In the genomic region with DNA sequence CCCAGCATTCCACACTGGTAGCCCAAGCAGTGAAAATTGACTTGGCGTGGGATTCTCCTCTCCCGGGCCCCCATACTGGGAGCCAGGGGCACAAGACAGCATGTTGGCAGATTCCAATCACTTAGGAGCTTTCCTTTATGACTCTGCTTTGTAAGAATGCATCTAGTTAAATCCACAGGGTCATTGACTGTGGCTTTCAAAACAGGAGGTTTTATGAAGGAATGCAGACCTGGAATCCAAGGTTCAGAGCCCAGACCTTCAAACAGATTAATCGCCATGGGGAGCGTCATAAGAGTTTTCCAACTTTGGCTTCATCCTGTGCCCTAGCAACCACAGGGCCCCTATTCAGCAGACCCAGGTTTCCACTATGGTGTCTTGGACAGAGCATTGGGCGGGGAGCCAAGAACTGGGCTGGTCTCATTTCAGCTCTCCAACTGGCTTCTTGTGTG, we compare ENCODE assay signal across 17 cellular contexts.
DNase-seq lines count a peak whose midpoint lies in the region; ATAC-seq and TF ChIP-seq lines count a peak whose summit lies in the region.
"Had no signal": no experiment of that assay in that cellular context is flagged by ENCODE, and none has a peak within 500 bp of the region (broad histone marks: within the 10 kb centered on the region; RNA-seq: fewer than 3 reads in every experiment).

No MANE protein-coding gene starts in this region.

- no peak for TF ChIP-seq CTCF in Panc1 (IDR thresholded peaks at IDR 0.05)

- no peaks in the 10 kb centered on the region for H3K36me3 Mint-ChIP-seq in T-cell

- H3K36me3 ChIP-seq in Panc1 (ENCODE audit: control insufficient read depth, insufficient read depth, low read length) (no peaks in the 10 kb centered on the region; the same call in 1 of the 2 replicates), neuron (ENCODE audit: insufficient read depth, low read length) (no peaks in the 10 kb centered on the region)

- POLR2A ChIA-PET in Panc1 (lab: Charles Lee): no interaction called here
- POLR2A ChIA-PET in T-cell (lab: Charles Lee): no interaction called here

- H3K27ac ChIP-seq in Panc1 (ENCODE audit: low read length): no peak overlapping the region

- H3K4me3 ChIP-seq in Panc1 (ENCODE audit: low read depth in 2 of 2, low read length in 2 of 2) (no peak overlapping the region), neuron (ENCODE audit: low read length) (no peak overlapping the region)

- in situ Hi-C loops in Panc1 (cut with HindIII; ENCODE audit: low pct_unique_long_range_greater_than_20kb, low sequenced_read_pairs): no loop called here

- H3K9me3 ChIP-seq in Panc1 (ENCODE audit: control insufficient read depth, insufficient read depth, low read depth, low read length) (no peaks in the 10 kb centered on the region), neuron (ENCODE audit: low read length) (peaks cover 2% of the 10 kb centered on the region)

- H3K4me1 ChIP-seq in Panc1 (ENCODE audit: control insufficient read depth, insufficient read depth, low read length) (no peaks in the 10 kb centered on the region), neuron (ENCODE audit: insufficient read depth, low read length) (peaks cover 15% of the 10 kb centered on the region)

- ATAC-seq in Panc1 (peak; percentile 48; the same call in 1 of the 2 replicates), GM21619 (IDR thresholded peaks at IDR 0.05; ENCODE audit: unreplicated experiment) (no peak), T-cell (replicated peaks in 1 of 4) (no peak)
- ATAC-seq: Right ventricle myocardium inferior had no signal

- no peaks in the 10 kb centered on the region for H3K27me3 ChIP-seq in Panc1 (ENCODE audit: control insufficient read depth, insufficient read depth, low read length)
- no peaks in the 10 kb centered on the region for H3K27me3 ChIP-seq in neuron (ENCODE audit: insufficient read depth, low read length)

- BruUV-seq in Panc1 (replicated peaks; lab: Mats Ljungman, UMichigan): no TSS peak

- intact Hi-C loops in Panc1 (cut with micrococcal nuclease; ENCODE audit: unreplicated experiment): no loop called here

- peaks cover 0 to 2% of the 10 kb centered on the region in 2 donors for H3K27me3 Mint-ChIP-seq in T-cell

- H3K9me3 Mint-ChIP-seq in T-cell: peaks cover 0 to 2% (median 0%) of the 10 kb centered on the region in 3 donors
- H3K9me3 Mint-ChIP-seq: T-helper 1 cell treated with Interleukin-12 subunit alpha and Interleukin-12 subunit beta and Interleukin-4 antibody, amounts not matched to agents 30 μg/mL and 1 μg/mL, for 36 hours had no signal

- peak overlapping the region; percentile 23 for H2AFZ ChIP-seq in neuron (ENCODE audit: low read depth, low read length)

- DNase-seq in DMS79 (lab: John Stamatoyannopoulos, UW): peak; percentile 56
- no peak for DNase-seq in Panc1 (ENCODE audit: low read depth, low spot score)
- peak; percentile 49 for DNase-seq in globus pallidus (ENCODE audit: low spot score)
- DNase-seq in mucosa of gallbladder (ENCODE audit: low spot score): no peak
- DNase-seq in activated CD4-positive, alpha-beta T cell treated with anti-CD3 and anti-CD28 coated beads for 1 hour: no peak
- no peak for DNase-seq in T-cell
- DNase-seq: activated CD4-positive, CD25-positive, alpha-beta regulatory T cell; cortex of kidney; HFFc6; MM.1S; NCI-H2029 treated with DMSO at 0.1 percent for 48 hours; occipital lobe had no signal

- CTCF ChIA-PET in Panc1 (lab: Charles Lee) (no interaction called here), T-cell (lab: Charles Lee) (no interaction called here)

- H3K4me1 Mint-ChIP-seq in T-cell: no peaks in the 10 kb centered on the region

- H3K4me3 Mint-ChIP-seq in T-cell: no peak overlapping the region
- H3K4me3 Mint-ChIP-seq: HFFc6; mesothelial cell of epicardium; T-helper 1 cell treated with Interleukin-12 subunit alpha and Interleukin-12 subunit beta and Interleukin-4 antibody, amounts not matched to agents 30 μg/mL and 1 μg/mL, for 36 hours had no signal

- H3K27ac Mint-ChIP-seq in T-cell: no peak overlapping the region
- H3K27ac Mint-ChIP-seq: HFFc6; mesothelial cell of epicardium; T-helper 1 cell treated with Interleukin-12 subunit alpha and Interleukin-12 subunit beta and Interleukin-4 antibody, amounts not matched to agents 30 μg/mL and 1 μg/mL, for 36 hours had no signal

Comparison
In these comparisons a context has a peak if more than half of its experiments do, and no peak if none do; other contexts are left out.
1. DNase-seq: peak in DMS79 (single experiment) and globus pallidus (single experiment); none in Panc1 (single experiment), mucosa of gallbladder (single experiment), activated CD4-positive, alpha-beta T cell treated with anti-CD3 and anti-CD28 coated beads for 1 hour (single experiment) and T-cell (0 of 34).